In the genomic region with DNA sequence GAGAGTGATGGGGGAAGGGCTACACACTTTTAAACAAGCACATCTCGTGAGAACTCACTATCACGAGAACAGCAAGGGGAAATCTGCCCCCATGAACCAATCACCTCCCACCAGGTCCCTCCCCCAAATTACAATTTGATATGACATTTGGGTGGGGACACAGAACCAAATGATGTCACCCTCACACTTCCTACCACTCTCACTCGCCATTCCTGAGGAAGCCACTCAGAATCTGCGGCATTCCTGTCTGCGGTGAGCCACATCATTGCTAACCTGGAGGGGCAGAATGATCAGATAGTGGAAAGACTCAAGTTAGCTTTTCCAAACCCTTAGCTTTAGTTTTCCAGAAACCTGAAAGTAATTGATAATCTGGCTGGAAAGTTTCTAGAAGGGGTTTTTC, we compare ENCODE assay signal across 24 cellular contexts.
"Had no signal": no experiment of that assay in that cellular context is flagged by ENCODE, and none has a peak within 500 bp of the region (broad histone marks: within the 10 kb centered on the region; RNA-seq: fewer than 3 reads in every experiment).

No MANE protein-coding gene starts in this region.

- H3K4me1 Mint-ChIP-seq: activated CD4-positive, alpha-beta memory T cell treated with anti-CD3 and anti-CD28 coated beads, Interleukin-2, amount 10 ng/mL, durations not matched to agents 7 days and 5 days; activated CD4-positive, alpha-beta T cell treated with anti-CD3 and anti-CD28 coated beads, Interleukin-2, amount 10 ng/mL, durations not matched to agents 24 days and 14 days; activated naive CD4-positive, alpha-beta T cell treated with anti-CD3 and anti-CD28 coated beads, Interleukin-2, amount 50 U/mL, for 24 hours; T-cell had no signal

- DNase-seq: activated CD4-positive, alpha-beta memory T cell treated with anti-CD3 and anti-CD28 coated beads, Interleukin-2, amount 10 ng/mL, durations not matched to agents 7 days and 5 days; activated CD4-positive, alpha-beta T cell treated with anti-CD3 and anti-CD28 coated beads, Interleukin-2, amount 10 ng/mL, durations not matched to agents 24 days and 14 days; activated CD4-positive, CD25-positive, alpha-beta regulatory T cell treated with anti-CD3 and anti-CD28 coated beads, Interleukin-2, amount 50 U/mL, for 72 hours; activated CD8-positive, alpha-beta memory T cell treated with anti-CD3 and anti-CD28 coated beads, Interleukin-2, amount 50 U/mL, for 48 hours; activated effector memory CD4-positive, alpha-beta T cell treated with Interleukin-2 at 50 U/mL for 16 hours; activated naive CD4-positive, alpha-beta T cell; activated T-cell treated with anti-CD3 and anti-CD28 coated beads, Interleukin-2, amount 50 U/mL, for 1 hour; aorta; MM.1S; NCI-H1105; NCI-H1436; NCI-H1694 treated with DMSO at 0.1 percent for 48 hours; NCI-H2029 treated with DMSO at 0.1 percent for 48 hours; NCI-H345; NCI-H510A; NCI-H526 treated with DMSO at 0.1 percent for 48 hours; NCI-H82; RPMI8226; T-cell; T-helper 2 cell; T1000 had no signal

- H3K27me3 Mint-ChIP-seq: activated CD4-positive, alpha-beta T cell treated with anti-CD3 and anti-CD28 coated beads, Interleukin-2, amount 10 ng/mL, durations not matched to agents 24 days and 14 days had no signal

- ATAC-seq: Right ventricle myocardium inferior, T-cell had no signal

- H3K27ac Mint-ChIP-seq: activated CD4-positive, alpha-beta memory T cell treated with anti-CD3 and anti-CD28 coated beads, Interleukin-2, amount 10 ng/mL, durations not matched to agents 7 days and 5 days; activated CD4-positive, alpha-beta T cell treated with anti-CD3 and anti-CD28 coated beads, Interleukin-2, amount 10 ng/mL, durations not matched to agents 24 days and 14 days; activated naive CD4-positive, alpha-beta T cell treated with anti-CD3 and anti-CD28 coated beads, Interleukin-2, amount 50 U/mL, for 24 hours; activated T-helper 1 cell treated with anti-CD3 and anti-CD28 coated beads, Interleukin-12 subunit alpha, Interleukin-12 subunit beta, Interleukin-2, Interleukin-4 antibody, amounts not matched to agents 30 ng/mL and 10 ng/mL and 1 ng/mL, durations not matched to agents 14 hours and 24 hours and 36 hours; T-cell had no signal

- H3K9me3 Mint-ChIP-seq: activated CD4-positive, alpha-beta memory T cell treated with anti-CD3 and anti-CD28 coated beads, Interleukin-2, amount 10 ng/mL, durations not matched to agents 7 days and 5 days; activated CD4-positive, alpha-beta T cell treated with anti-CD3 and anti-CD28 coated beads, Interleukin-2, amount 10 ng/mL, durations not matched to agents 24 days and 14 days; activated naive CD4-positive, alpha-beta T cell treated with anti-CD3 and anti-CD28 coated beads, Interleukin-2, amount 50 U/mL, for 24 hours; activated T-helper 1 cell treated with anti-CD3 and anti-CD28 coated beads, Interleukin-12 subunit alpha, Interleukin-12 subunit beta, Interleukin-2, Interleukin-4 antibody, amounts not matched to agents 30 ng/mL and 10 ng/mL and 1 ng/mL, durations not matched to agents 14 hours and 24 hours and 36 hours; T-cell had no signal

- H3K36me3 Mint-ChIP-seq: activated naive CD4-positive, alpha-beta T cell treated with anti-CD3 and anti-CD28 coated beads, Interleukin-2, amount 50 U/mL, for 24 hours; T-cell had no signal

- H3K4me3 Mint-ChIP-seq: activated CD4-positive, alpha-beta memory T cell treated with anti-CD3 and anti-CD28 coated beads, Interleukin-2, amount 10 ng/mL, durations not matched to agents 7 days and 5 days; activated CD4-positive, alpha-beta T cell treated with anti-CD3 and anti-CD28 coated beads, Interleukin-2, amount 10 ng/mL, durations not matched to agents 24 days and 14 days; activated naive CD4-positive, alpha-beta T cell treated with anti-CD3 and anti-CD28 coated beads, Interleukin-2, amount 50 U/mL, for 24 hours; activated T-helper 1 cell treated with anti-CD3 and anti-CD28 coated beads, Interleukin-12 subunit alpha, Interleukin-12 subunit beta, Interleukin-2, Interleukin-4 antibody, amounts not matched to agents 30 ng/mL and 10 ng/mL and 1 ng/mL, durations not matched to agents 14 hours and 24 hours and 36 hours; T-cell had no signal
